19 cellular contexts compared by ENCODE assay signal in the genomic region with DNA sequence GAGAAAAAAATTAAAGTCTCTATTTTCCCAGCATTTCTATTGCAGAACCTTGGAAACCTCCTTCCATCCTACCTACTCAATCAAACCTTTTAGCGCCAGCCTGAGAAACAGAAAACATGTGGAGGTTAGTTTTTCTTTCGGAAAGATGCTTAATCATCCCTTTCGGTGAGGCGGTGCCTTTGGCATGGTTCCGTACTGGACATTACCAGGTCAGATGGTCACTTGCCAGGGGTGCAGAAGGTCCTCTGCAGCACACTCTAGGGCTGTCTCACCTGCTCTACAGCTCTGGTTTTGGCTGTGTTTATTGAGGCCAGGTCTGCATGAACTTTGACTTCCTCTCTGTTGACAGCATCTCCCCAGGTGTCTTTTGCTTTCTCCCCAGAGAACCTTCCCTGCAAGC.
"Had no signal": no experiment of that assay in that cellular context is flagged by ENCODE, and none has a peak within 500 bp of the region (broad histone marks: within the 10 kb centered on the region; RNA-seq: fewer than 3 reads in every experiment).

No MANE protein-coding gene starts in this region.

- DNase-seq: kidney glomerular epithelial cell; left cardiac atrium; left lung; lower lobe of right lung; mammary epithelial cell; mesendoderm; naive B cell; natural killer cell; nephron progenitor cell; occipital lobe; psoas muscle; right lobe of liver; stimulated activated CD4-positive, alpha-beta T cell treated with anti-CD3 and anti-CD28 coated beads, Interleukin-1b, Interleukin-23, amount 100 ng/mL, for 48 hours; stimulated activated CD4-positive, alpha-beta T cell treated with anti-CD3 and anti-CD28 coated beads, Interleukin-2, amount 100 ng/mL, for 48 hours; stimulated activated CD4-positive, alpha-beta T cell treated with anti-CD3 and anti-CD28 coated beads, Interleukin-4, amount 100 ng/mL, for 4 hours; stimulated activated CD8-positive, alpha-beta memory T cell treated with anti-CD3 and anti-CD28 coated beads, Interleukin-4, amount 100 ng/mL, for 48 hours; stimulated activated naive CD4-positive, alpha-beta T cell treated with Interleukin-2 at 50 U/mL for 16 hours; stimulated activated naive CD8-positive, alpha-beta T cell treated with anti-CD3 and anti-CD28 coated beads, Interleukin-15, amount 100 ng/mL, for 72 hours; uterus had no signal
